Comparison of ENCODE assay signal across 19 cellular contexts in the genomic region with DNA sequence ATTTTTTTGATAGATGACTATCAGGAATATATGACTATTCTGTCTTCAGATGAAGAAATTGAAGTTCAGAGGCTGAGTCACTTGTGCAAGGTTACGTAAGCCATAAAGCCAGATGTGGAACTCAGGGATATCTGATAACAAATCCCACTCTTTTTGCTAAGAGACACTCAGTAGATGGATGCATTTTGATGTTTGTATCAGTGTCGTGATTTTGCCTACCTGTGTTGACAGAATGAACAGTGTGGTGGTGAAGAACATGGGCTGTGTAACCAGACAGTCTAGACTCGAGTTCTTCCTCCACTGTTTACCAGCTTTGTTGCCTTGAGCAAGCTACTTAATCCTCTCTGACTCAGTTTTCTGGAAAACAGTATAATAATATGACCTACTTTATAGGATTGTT.
A peak's percentile ranks its signal among the peaks of the same experiment; 100 is the strongest.
DNase-seq lines count a peak whose midpoint lies in the region; TF ChIP-seq lines count a peak whose summit lies in the region.
"Had no signal": no experiment of that assay in that cellular context is flagged by ENCODE, and none has a peak within 500 bp of the region (broad histone marks: within the 10 kb centered on the region; RNA-seq: fewer than 3 reads in every experiment).

No MANE protein-coding gene starts in this region.

- BruUV-seq in MCF 10A (replicated peaks; lab: Mats Ljungman, UMichigan) (no TSS peak), PC-9 (replicated peaks; lab: Mats Ljungman, UMichigan) (no TSS peak)

- no peaks in the 10 kb centered on the region for H3K79me2 ChIP-seq in PC-9 (ENCODE audit: low read depth)

- intact Hi-C loops in MCF 10A (cut with micrococcal nuclease), result loop anchor here (1.0 to 5.0 kb wide), 3 partner anchors 51 to 200 kb away; a partner anchor contains a TSS
- intact Hi-C loops in breast epithelium (cut with DNase I; ENCODE audit: low total_unique reads), result no loop called here
- intact Hi-C loops in PC-9 (cut with micrococcal nuclease; ENCODE audit: unreplicated experiment), result loop anchor here (2.0 kb wide), 1 partner anchor 162 kb away; no protein-coding TSS in a partner anchor

- no peak for TF ChIP-seq CTCF in MCF 10A (IDR thresholded peaks at IDR 0.05; ENCODE audit: unreplicated experiment)
- TF ChIP-seq CTCF in breast epithelium (IDR thresholded peaks at IDR 0.05), result no peak
- no peak for TF ChIP-seq CTCF in PC-9 (conservative IDR thresholded peaks at IDR 0.05)
- no peak for TF ChIP-seq CTCF in fibroblast of mammary gland (conservative IDR thresholded peaks at IDR 0.05; ENCODE audit: control insufficient read depth, insufficient read depth, low read depth, low read length)

- no peaks in the 10 kb centered on the region for H3K9me3 Mint-ChIP-seq in MCF 10A (ENCODE audit: unreplicated experiment)

- H2AFZ ChIP-seq in PC-9, result no peak overlapping the region

- H3K27ac ChIP-seq in breast epithelium, result no peak overlapping the region
- peak overlapping the region; percentile 79 for H3K27ac ChIP-seq in PC-9
- H3K27ac ChIP-seq: colonic mucosa had no signal

- H3F3A ChIP-seq in PC-9 (ENCODE audit: insufficient read depth, low read depth), result peaks cover 39% of the 10 kb centered on the region

- peak; percentile 82 for DNase-seq in MCF 10A (ENCODE audit: unreplicated experiment)
- DNase-seq in breast epithelium (ENCODE audit: low spot score in 2 of 2), result no peak
- DNase-seq in PC-9, result peak in 1 of 2 experiments; percentile 75
- DNase-seq in fibroblast of mammary gland (ENCODE audit: low read depth), result peak; percentile 84
- no peak for DNase-seq in cerebellar cortex (ENCODE audit: low spot score)
- DNase-seq in DMS53 treated with DMSO at 0.1 percent for 48 hours (lab: John Stamatoyannopoulos, UW; ENCODE audit: unreplicated experiment), result no peak
- DNase-seq in HuH-7 (ENCODE audit: low spot score), result no peak
- DNase-seq in effector CD8-positive, alpha-beta T cell (lab: John Stamatoyannopoulos, UW), result no peak
- DNase-seq: activated CD4-positive, alpha-beta T cell treated with anti-CD3 and anti-CD28 coated beads, Interleukin-2, amount 50 U/mL, for 48 hours; colonic mucosa; H7; SHP77; stimulated activated CD4-positive, alpha-beta T cell treated with anti-CD3 and anti-CD28 coated beads, Interleukin-4, amount 100 ng/mL, for 4 hours had no signal

- CTCF ChIA-PET in MCF 10A (lab: Yijun Ruan, JAX) (interaction anchor here (0.9 kb wide), 1 partner anchor 32 kb away, joined by 3 read pairs; no protein-coding TSS in a partner anchor), PC-9 (lab: Charles Lee) (no interaction called here)

- H3K9me3 ChIP-seq in breast epithelium (no peaks in the 10 kb centered on the region), PC-9 (ENCODE audit: insufficient read depth, low read depth) (peaks cover 6% of the 10 kb centered on the region; the same call in 1 of the 2 replicates)
- H3K9me3 ChIP-seq: adrenal gland, colonic mucosa, right atrium auricular region had no signal

- H3K27me3 ChIP-seq in breast epithelium (no peaks in the 10 kb centered on the region), PC-9 (ENCODE audit: insufficient read depth, low read depth) (no peaks in the 10 kb centered on the region)
- H3K27me3 ChIP-seq: adrenal gland, colonic mucosa, right atrium auricular region had no signal

- H3K36me3 ChIP-seq in breast epithelium (no peaks in the 10 kb centered on the region), PC-9 (ENCODE audit: low read depth) (no peaks in the 10 kb centered on the region)
- H3K36me3 ChIP-seq: adrenal gland, colonic mucosa, right atrium auricular region had no signal

- POLR2A ChIA-PET in MCF 10A (lab: Yijun Ruan, JAX), result interaction anchor here (0.8 to 4.3 kb wide), 17 partner anchors 11 to 201 kb away, joined by 3 to 42 read pairs (median 4); a partner anchor contains a TSS
- POLR2A ChIA-PET in PC-9 (lab: Charles Lee; ENCODE audit: unreplicated experiment), result interaction anchor here (0.6 kb wide), 1 partner anchor 9 kb away, joined by 5 read pairs; no protein-coding TSS in a partner anchor

- no peaks in the 10 kb centered on the region for H3K9me2 ChIP-seq in PC-9 (ENCODE audit: insufficient read depth)

- H3K4me3 ChIP-seq in breast epithelium (no peak overlapping the region), PC-9 (no peak overlapping the region), fibroblast of mammary gland (ENCODE audit: control insufficient read depth, low read depth, low read length) (no peak overlapping the region)
- H3K4me3 ChIP-seq: adrenal gland, colonic mucosa, right atrium auricular region had no signal

- H3K27ac Mint-ChIP-seq in MCF 10A (ENCODE audit: low read depth, unreplicated experiment), result peak overlapping the region; percentile 61
- H3K27ac Mint-ChIP-seq: activated T-helper 1 cell treated with anti-CD3 and anti-CD28 coated beads, Interleukin-12 subunit alpha, Interleukin-12 subunit beta, Interleukin-2, Interleukin-4 antibody, amounts not matched to agents 30 ng/mL and 10 ng/mL and 1 ng/mL, durations not matched to agents 14 hours and 24 hours and 36 hours; stimulated activated effector memory CD8-positive, alpha-beta T cell treated with anti-CD3 and anti-CD28 coated beads, Interleukin-12 subunit alpha, Interleukin-12 subunit beta, amount 100 ng/mL, for 72 hours; type B pancreatic cell had no signal

- H3K27me3 Mint-ChIP-seq in MCF 10A (ENCODE audit: insufficient read depth, unreplicated experiment), result no peaks in the 10 kb centered on the region
- H3K27me3 Mint-ChIP-seq: type B pancreatic cell had no signal

- peak overlapping the region; percentile 35 for H3K4me2 ChIP-seq in PC-9

- H3K36me3 Mint-ChIP-seq in MCF 10A (ENCODE audit: insufficient read depth, unreplicated experiment), result peaks cover 11% of the 10 kb centered on the region
- H3K36me3 Mint-ChIP-seq: stimulated activated effector memory CD8-positive, alpha-beta T cell treated with anti-CD3 and anti-CD28 coated beads, Interleukin-12 subunit alpha, Interleukin-12 subunit beta, amount 100 ng/mL, for 72 hours had no signal

- no peak for TF ChIP-seq POLR2A in breast epithelium (IDR thresholded peaks at IDR 0.05)

- H3K4me1 ChIP-seq in breast epithelium (no peaks in the 10 kb centered on the region), PC-9 (replicated peaks; ENCODE audit: insufficient read depth) (peaks cover 58% of the 10 kb centered on the region)

- H4K20me1 ChIP-seq in PC-9 (ENCODE audit: insufficient read depth), result no peaks in the 10 kb centered on the region

- peak overlapping the region; percentile 43 for H3K4me3 Mint-ChIP-seq in MCF 10A (ENCODE audit: unreplicated experiment)
- H3K4me3 Mint-ChIP-seq: activated T-helper 1 cell treated with anti-CD3 and anti-CD28 coated beads, Interleukin-12 subunit alpha, Interleukin-12 subunit beta, Interleukin-2, Interleukin-4 antibody, amounts not matched to agents 30 ng/mL and 10 ng/mL and 1 ng/mL, durations not matched to agents 14 hours and 24 hours and 36 hours; neural crest cell; stimulated activated effector memory CD8-positive, alpha-beta T cell treated with anti-CD3 and anti-CD28 coated beads, Interleukin-12 subunit alpha, Interleukin-12 subunit beta, amount 100 ng/mL, for 72 hours; type B pancreatic cell had no signal

- H3K4me1 Mint-ChIP-seq in MCF 10A (ENCODE audit: insufficient read depth, unreplicated experiment), result peaks cover 46% of the 10 kb centered on the region

Comparison
In these comparisons a context has a peak if more than half of its experiments do, and no peak if none do; other contexts are left out.
1. DNase-seq: peak in MCF 10A (single experiment) and fibroblast of mammary gland (single experiment); none in breast epithelium (0 of 2), cerebellar cortex (single experiment), DMS53 treated with DMSO at 0.1 percent for 48 hours (single experiment), HuH-7 (single experiment) and effector CD8-positive, alpha-beta T cell (single experiment).